ENCODE assay signal across 23 cellular contexts in genomic region chr2:108404784-108405397, GRCh38. TPM values are rescaled to one million over a fixed set of nuclear protein-coding genes. Genes with fewer than 3 reads are reported as not detected.
DNase-seq lines count a peak whose midpoint lies in the region; ATAC-seq, FAIRE-seq and TF ChIP-seq lines count a peak whose summit lies in the region.
"Had no signal": no experiment of that assay in that cellular context is flagged by ENCODE, and none has a peak within 500 bp of the region (broad histone marks: within the 10 kb centered on the region; RNA-seq: fewer than 3 reads in every experiment).

No MANE protein-coding gene starts in this region.

- H3K9me3 ChIP-seq in keratinocyte (ENCODE audit: control insufficient read depth, low read depth, low read length), result peaks cover 6% of the 10 kb centered on the region

- peaks cover 53% of the 10 kb centered on the region for H3K36me3 Mint-ChIP-seq in WTC11

- no peaks in the 10 kb centered on the region for H3K79me2 ChIP-seq in keratinocyte (ENCODE audit: control insufficient read depth, insufficient read depth, low read length)

- TF ChIP-seq CTCF in WTC11 (IDR thresholded peaks at IDR 0.05) (no peak), keratinocyte (optimal IDR thresholded peaks at IDR 0.05 in 1 of 3, IDR thresholded peaks at IDR 0.05 in 1 of 3, conservative IDR thresholded peaks at IDR 0.05 in 1 of 3; ENCODE audit: extremely low read depth in 1 of 3, insufficient read depth in 2 of 3, low read length in 3 of 3) (no peak)

- H3K9me1 ChIP-seq in keratinocyte (ENCODE audit: control insufficient read depth, extremely low read depth, insufficient read depth, low read length), result no peaks in the 10 kb centered on the region

- no peaks in the 10 kb centered on the region for H4K20me1 ChIP-seq in keratinocyte (ENCODE audit: control insufficient read depth, extremely low read depth, insufficient read depth, low read length)
- H4K20me1 ChIP-seq: BLaER1 had no signal

- FAIRE-seq in GM18507 (lab: Jason Lieb, UNC) (peak; percentile 26), keratinocyte (lab: Jason Lieb, UNC) (peak; percentile 46)

- DNase-seq in GM18507 (ENCODE audit: extremely low spot score, insufficient read length, low read depth), result no peak
- peak; percentile 36 for DNase-seq in LoVo (ENCODE audit: low spot score)
- no peak for DNase-seq in WTC11 (ENCODE audit: low spot score)
- DNase-seq in keratinocyte (ENCODE audit: low read depth, low spot score), result no peak
- DNase-seq in NCI-H226, result no peak
- no peak for DNase-seq in SHP77 (lab: John Stamatoyannopoulos, UW)
- no peak for DNase-seq in inferior parietal cortex (ENCODE audit: extremely low spot score)
- DNase-seq: CD4-positive, alpha-beta memory T cell; DMS79; MG63; NCI-H1048; NCI-H146; NCI-H2081 treated with DMSO at 0.1 percent for 48 hours; NCI-H2227 treated with DMSO at 0.1 percent for 48 hours; NCI-H524; PC-3; RPMI8226 had no signal

- no peak overlapping the region for H3K4me3 ChIP-seq in keratinocyte (ENCODE audit: control insufficient read depth in 2 of 3, extremely low read depth in 1 of 3, insufficient read depth in 2 of 3, low read depth in 1 of 3, low read length in 3 of 3)
- H3K4me3 ChIP-seq: BLaER1, MG63 had no signal

- H3K27me3 Mint-ChIP-seq in WTC11 (ENCODE audit: low read depth), result no peaks in the 10 kb centered on the region; the same call in none of the 2 replicates

- H3K4me1 Mint-ChIP-seq in WTC11, result peaks cover 32% of the 10 kb centered on the region
- H3K4me1 Mint-ChIP-seq: CD4-positive, alpha-beta memory T cell had no signal

- no peak overlapping the region for H3K9ac ChIP-seq in keratinocyte (ENCODE audit: control insufficient read depth, extremely low read depth, insufficient read depth, low read length)
- H3K9ac ChIP-seq: BLaER1, KMS-11 had no signal

- CTCF ChIA-PET in WTC11 (lab: Charles Lee), result no interaction called here

- H3K4me2 ChIP-seq in keratinocyte (ENCODE audit: control insufficient read depth, extremely low read depth, insufficient read depth, low read depth, low read length), result no peak overlapping the region
- H3K4me2 ChIP-seq: BLaER1, KMS-11 had no signal

- no peaks in the 10 kb centered on the region for H3K4me1 ChIP-seq in keratinocyte (ENCODE audit: control insufficient read depth, extremely low read depth, insufficient read depth, low read length)
- H3K4me1 ChIP-seq: BLaER1 had no signal

- peak overlapping the region; percentile 29; the same call in 1 of the 2 replicates for H3K27ac Mint-ChIP-seq in WTC11
- H3K27ac Mint-ChIP-seq: CD4-positive, alpha-beta memory T cell had no signal

- dilution Hi-C loops in keratinocyte (cut with MboI; ENCODE audit: extremely low pct_ligation_motif_present, low sequenced_read_pairs), result no loop called here

- POLR2A ChIA-PET in WTC11 (lab: Charles Lee), result no interaction called here

- peaks cover 72% of the 10 kb centered on the region for H3K9me3 Mint-ChIP-seq in WTC11

- no peaks in the 10 kb centered on the region for H3K27me3 ChIP-seq in keratinocyte (ENCODE audit: control insufficient read depth, extremely low read depth, insufficient read depth, low read length)
- H3K27me3 ChIP-seq: BLaER1, MG63 had no signal

- H2AFZ ChIP-seq in keratinocyte (ENCODE audit: control insufficient read depth, low read length), result no peak overlapping the region

- ATAC-seq in WTC11 (peak; percentile 17), GM18502 (IDR thresholded peaks at IDR 0.05; ENCODE audit: poor library complexity, unreplicated experiment) (no peak)
- ATAC-seq: HCT116, PC-3 had no signal

- no peak overlapping the region for H3K27ac ChIP-seq in keratinocyte (ENCODE audit: control insufficient read depth, insufficient read depth, low read length)
- H3K27ac ChIP-seq: BLaER1, KMS-11 had no signal

- H3K36me3 ChIP-seq in keratinocyte (ENCODE audit: control insufficient read depth in 2 of 2, extremely low read depth in 1 of 2, insufficient read depth in 2 of 2, low read length in 2 of 2), result no peaks in the 10 kb centered on the region
- H3K36me3 ChIP-seq: BLaER1, MG63 had no signal

- no peak overlapping the region for H3K4me3 Mint-ChIP-seq in WTC11
- H3K4me3 Mint-ChIP-seq: CD4-positive, alpha-beta memory T cell had no signal

TF ChIP-seq in WTC11, 78 proteins besides CTCF, POLR2A, EP300 and RAD21:
- TF ChIP-seq GABPB1 (CRISPR knock-in tag; IDR thresholded peaks at IDR 0.05) (no peak), GRHL2 (CRISPR knock-in tag; IDR thresholded peaks at IDR 0.05; ENCODE audit: insufficient replicate concordance, severe bottlenecking) (no peak), MXD4 (CRISPR knock-in tag; IDR thresholded peaks at IDR 0.05; ENCODE audit: borderline replicate concordance) (no peak), ESRRA (CRISPR knock-in tag; IDR thresholded peaks at IDR 0.05; ENCODE audit: borderline replicate concordance) (no peak), USF2 (CRISPR knock-in tag; IDR thresholded peaks at IDR 0.05) (no peak), ZNF121 (CRISPR knock-in tag; IDR thresholded peaks at IDR 0.05) (no peak), ZNF263 (CRISPR knock-in tag; IDR thresholded peaks at IDR 0.05; ENCODE audit: low read depth) (no peak), SOX15 (CRISPR knock-in tag; IDR thresholded peaks at IDR 0.05) (no peak), KAT7 (CRISPR knock-in tag; IDR thresholded peaks at IDR 0.05; ENCODE audit: borderline replicate concordance) (no peak)

RNA-seq across cellular contexts. Expression of gene SULT1C4, which starts 27.1 kb away (rescaled TPM):
- total RNA-seq in WTC11 (2021), result 4.3 to 4.9 TPM (median 4.6 TPM) in 3 replicates
- not detected in 3 replicates for polyA plus RNA-seq in keratinocyte
- 0.19 TPM for polyA plus RNA-seq in keratinocyte (2011; ENCODE audit: low read depth)
- not detected in 2 replicates for polyA plus RNA-seq in keratinocyte (2011; cell fraction: cytosol; rRNA removed)
- not detected in 2 replicates for polyA plus RNA-seq in keratinocyte (2011; cell fraction: nucleus; rRNA removed)
- polyA plus RNA-seq in keratinocyte (2012; ENCODE audit: low replicate concordance), result not detected in 2 replicates
- polyA minus RNA-seq in keratinocyte, result not detected in 3 replicates
- polyA minus RNA-seq in keratinocyte (2011; cell fraction: cytosol; rRNA and poly(A)+ RNA removed), result not detected
- polyA minus RNA-seq in keratinocyte (2011; cell fraction: nucleus; rRNA and poly(A)+ RNA removed), result not detected in 2 replicates
- total RNA-seq: A673; CD4-positive, alpha-beta memory T cell; PC-3; T-helper 1 cell treated with Interleukin-12 subunit alpha and Interleukin-12 subunit beta and Interleukin-4 antibody, amounts not matched to agents 30 ng/mL and 1 ng/mL, for 36 hours had no signal
- polyA plus RNA-seq: CD4-positive, alpha-beta memory T cell had no signal

RNA-seq across cellular contexts. Expression of gene GCC2, which starts 44.1 kb away (rescaled TPM):
- 45.1 to 66.5 TPM (median 48.0 TPM) in 3 replicates for total RNA-seq in WTC11 (2021)
- polyA plus RNA-seq in keratinocyte, result 4.0 to 8.4 TPM (median 5.5 TPM) in 3 replicates
- 101 TPM for polyA plus RNA-seq in keratinocyte (2011; ENCODE audit: low read depth)
- 3.5 and 5.4 TPM in 2 replicates for polyA plus RNA-seq in keratinocyte (2011; cell fraction: cytosol; rRNA removed)
- polyA plus RNA-seq in keratinocyte (2011; cell fraction: nucleus; rRNA removed), result 11.1 and 16.2 TPM in 2 replicates
- polyA plus RNA-seq in keratinocyte (2012; ENCODE audit: low replicate concordance), result 6.4 and 9.1 TPM in 2 replicates
- polyA minus RNA-seq in keratinocyte, result 0.46 to 13.3 TPM (median 3.4 TPM) in 3 replicates
- polyA minus RNA-seq in keratinocyte (2011; cell fraction: cytosol; rRNA and poly(A)+ RNA removed), result 4.0 TPM
- polyA minus RNA-seq in keratinocyte (2011; cell fraction: nucleus; rRNA and poly(A)+ RNA removed), result 10.0 and 21.7 TPM in 2 replicates
